Comparison of ENCODE assay signal across 11 cellular contexts in the genomic region with DNA sequence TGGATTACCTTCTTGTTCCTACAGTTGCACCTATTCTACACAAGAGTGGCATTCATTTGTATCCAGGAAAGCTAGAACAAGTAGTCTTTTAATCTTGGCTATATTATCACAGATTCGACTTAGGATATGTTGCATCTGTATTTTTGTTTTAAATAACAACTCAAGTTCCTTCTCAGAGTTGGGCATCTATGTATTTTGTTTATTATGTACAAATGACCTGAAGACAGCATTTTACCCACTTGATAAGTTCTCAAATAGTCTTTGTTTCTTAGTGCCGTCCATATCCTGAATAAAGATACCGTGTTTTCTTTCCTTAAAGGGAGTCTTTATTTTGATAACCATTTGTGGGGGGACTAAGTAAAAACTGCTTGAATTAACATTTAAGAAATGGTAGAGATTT. TPM values are rescaled to one million over a fixed set of nuclear protein-coding genes. Genes with fewer than 3 reads are reported as not detected.
DNase-seq lines count a peak whose midpoint lies in the region; ATAC-seq and FAIRE-seq lines count a peak whose summit lies in the region.
"Had no signal": no experiment of that assay in that cellular context is flagged by ENCODE, and none has a peak within 500 bp of the region (broad histone marks: within the 10 kb centered on the region; RNA-seq: fewer than 3 reads in every experiment).

No MANE protein-coding gene starts in this region.

- peak; percentile 56 for FAIRE-seq in islet of Langerhans (lab: Jason Lieb, UNC)
- FAIRE-seq: endometrium had no signal

- H3K4me2 ChIP-seq in GM23248 (ENCODE audit: unreplicated experiment): peak overlapping the region; percentile 77

- H3F3A ChIP-seq in GM23248 (ENCODE audit: insufficient read depth): peaks cover 15% of the 10 kb centered on the region; the same call in 1 of the 2 replicates

- DNase-seq in GM23248 (no peak), adipocyte (ENCODE audit: low read depth) (no peak), NCI-H526 (lab: John Stamatoyannopoulos, UW) (no peak), HuH-7 (ENCODE audit: low spot score) (no peak), HuH-7.5 (ENCODE audit: low spot score) (no peak)
- no peak for DNase-seq in stimulated activated naive B cell treated with anti-CD40 and anti-IgM and Interleukin-4, amounts not matched to agents 10 μg/mL and 1 μg/mL and 100 μg/mL, for 72 hours
- DNase-seq: NCI-H187, SW 1271 had no signal

- H3K27ac ChIP-seq in GM23248: no peak overlapping the region
- H3K27ac ChIP-seq in skin epidermis: peak overlapping the region in 14 of 21 experiments; percentile 4 to 99 (median 76)

- no peak overlapping the region for H2AFZ ChIP-seq in GM23248

- H3K9me3 ChIP-seq in GM23248 (ENCODE audit: low read depth) (no peaks in the 10 kb centered on the region), adipocyte (ENCODE audit: control insufficient read depth, low read length) (no peaks in the 10 kb centered on the region)

- no peaks in the 10 kb centered on the region for H3K9me3 Mint-ChIP-seq in stimulated activated naive B cell treated with anti-CD40 and anti-IgM and Interleukin-4, amounts not matched to agents 10 μg/mL and 1 μg/mL and 100 μg/mL, for 72 hours

- WGBS in GM23248 (ENCODE audit: low coverage in 1 of 2, low lambda C conversion rate in 2 of 2, missing lambda C conversion rate in 2 of 2), 2 experiments: 94 to 98% methylated on average over 3 of the region's 3 CpGs

- in situ Hi-C loops in GM23248 (cut with MboI): loop anchor here (10.0 kb wide), 1 partner anchor 140 kb away; no protein-coding TSS in a partner anchor

- no peaks in the 10 kb centered on the region; the same call in 1 of the 2 replicates for H4K20me1 ChIP-seq in GM23248 (ENCODE audit: insufficient read depth)

- H3K27me3 Mint-ChIP-seq in stimulated activated naive B cell treated with anti-CD40 and anti-IgM and Interleukin-4, amounts not matched to agents 10 μg/mL and 1 μg/mL and 100 μg/mL, for 72 hours: no peaks in the 10 kb centered on the region

- H3K4me1 Mint-ChIP-seq in stimulated activated naive B cell treated with anti-CD40 and anti-IgM and Interleukin-4, amounts not matched to agents 10 μg/mL and 1 μg/mL and 100 μg/mL, for 72 hours: peaks cover 13 to 25% of the 10 kb centered on the region in 2 donors

- H3K27ac Mint-ChIP-seq in stimulated activated naive B cell treated with anti-CD40 and anti-IgM and Interleukin-4, amounts not matched to agents 10 μg/mL and 1 μg/mL and 100 μg/mL, for 72 hours: no peak overlapping the region

- H3K4me3 ChIP-seq in GM23248 (peak overlapping the region; percentile 82), adipocyte (ENCODE audit: low read length) (peak overlapping the region; percentile 100), skin epidermis (peak overlapping the region; percentile 7 to 92 (median 89))

- H3K9ac ChIP-seq in GM23248 (peak overlapping the region; percentile 81; the same call in 1 of the 2 replicates), adipocyte (ENCODE audit: low read length) (peak overlapping the region; percentile 99)

- H3K4me3 Mint-ChIP-seq in stimulated activated naive B cell treated with anti-CD40 and anti-IgM and Interleukin-4, amounts not matched to agents 10 μg/mL and 1 μg/mL and 100 μg/mL, for 72 hours: no peak overlapping the region

- ATAC-seq in stimulated activated naive B cell treated with anti-CD40 and anti-IgM and Interleukin-4, amounts not matched to agents 10 μg/mL and 1 μg/mL and 100 μg/mL, for 72 hours (replicated peaks): no peak

- H3K4me1 ChIP-seq in GM23248 (ENCODE audit: insufficient read depth) (peaks cover 37% of the 10 kb centered on the region), adipocyte (ENCODE audit: control insufficient read depth, insufficient read depth, low read length) (peaks cover 30% of the 10 kb centered on the region)

- peaks cover 68% of the 10 kb centered on the region for H3K79me2 ChIP-seq in GM23248 (ENCODE audit: insufficient read depth)

- H3K36me3 ChIP-seq in GM23248 (ENCODE audit: low read depth): peaks cover 30% of the 10 kb centered on the region
- H3K36me3 ChIP-seq in adipocyte (ENCODE audit: control insufficient read depth, insufficient read depth, low read length, severe bottlenecking): peaks cover 33% of the 10 kb centered on the region

- H3K27me3 ChIP-seq in GM23248 (replicated peaks; ENCODE audit: insufficient read depth): no peaks in the 10 kb centered on the region
- H3K27me3 ChIP-seq in adipocyte (replicated peaks; ENCODE audit: control insufficient read depth, insufficient read depth, low read length): no peaks in the 10 kb centered on the region

- H3K9me2 ChIP-seq in GM23248 (ENCODE audit: insufficient read depth): no peaks in the 10 kb centered on the region

- H3K36me3 Mint-ChIP-seq in stimulated activated naive B cell treated with anti-CD40 and anti-IgM and Interleukin-4, amounts not matched to agents 10 μg/mL and 1 μg/mL and 100 μg/mL, for 72 hours: peaks cover 11 to 12% of the 10 kb centered on the region in 2 donors

RNA-seq across cellular contexts. Expression of a gene that starts 2.9 kb away (rescaled TPM):
- total RNA-seq in GM23248 (2014; rRNA removed; shearing (Covaris generic)): 52.7 and 95.4 TPM in 2 replicates
- 26.4 and 27.8 TPM in 2 replicates for polyA plus RNA-seq in GM23248 (2016; fragmentation: Nextera tagmentation; extraction: Ambion mirVana)
